ENCODE assay signal across 1 cellular context in the genomic region with DNA sequence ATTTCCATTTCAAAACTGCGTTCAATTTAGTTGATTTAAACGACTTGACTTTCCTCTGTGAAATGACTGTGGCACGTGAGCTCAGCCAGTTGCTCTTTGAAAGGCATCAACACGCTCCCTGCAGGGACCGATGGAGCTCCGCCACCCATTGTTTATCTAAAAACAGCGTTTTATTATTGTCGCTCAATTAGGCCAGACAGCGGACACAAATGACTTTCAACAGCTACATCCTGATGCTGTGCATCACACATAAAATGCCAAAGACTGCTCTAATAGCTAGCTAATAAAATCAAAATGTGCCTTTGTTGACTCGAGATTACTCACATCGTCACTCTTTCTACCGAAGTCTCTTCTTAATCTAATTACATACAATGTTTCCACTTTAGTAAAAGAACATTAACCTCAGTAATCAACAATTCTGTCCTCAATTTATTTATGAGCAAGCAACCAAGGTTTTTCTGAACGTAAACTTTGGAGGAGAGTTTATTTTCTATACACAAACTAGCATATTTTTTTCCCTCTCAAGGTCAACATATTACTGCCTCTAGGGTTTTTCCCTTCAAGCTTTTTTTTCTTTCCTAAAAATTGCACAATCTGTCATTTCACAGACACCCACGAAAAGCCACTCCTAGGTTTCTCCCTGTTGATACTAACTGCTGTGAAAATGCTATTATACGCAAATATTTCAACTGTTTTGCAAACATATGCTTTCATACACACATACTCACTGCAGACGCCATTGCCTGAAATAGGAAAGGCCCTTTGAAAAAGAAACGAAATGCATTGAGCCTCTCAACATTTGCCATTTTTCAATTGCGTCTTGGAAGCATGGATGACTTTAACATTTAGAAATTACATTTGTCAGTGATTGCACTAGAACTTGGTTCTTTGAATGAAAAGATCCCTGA.
TF ChIP-seq lines count a peak whose summit lies in the region.

No MANE protein-coding gene starts in this region.

TF ChIP-seq in IMR-90, 13 proteins besides CTCF, POLR2A, EP300 and RAD21:
- TF ChIP-seq BHLHE40 (IDR thresholded peaks at IDR 0.05; ENCODE audit: low read depth, low read length) (peak; percentile 43; the same call in 1 of the 2 replicates), CEBPB (IDR thresholded peaks at IDR 0.05; ENCODE audit: low read depth, low read length) (peak; percentile 68), MAZ (IDR thresholded peaks at IDR 0.05; ENCODE audit: borderline replicate concordance, low read depth, low read length) (no peak)
